ENCODE assay signal across 7 cellular contexts in the genomic region with DNA sequence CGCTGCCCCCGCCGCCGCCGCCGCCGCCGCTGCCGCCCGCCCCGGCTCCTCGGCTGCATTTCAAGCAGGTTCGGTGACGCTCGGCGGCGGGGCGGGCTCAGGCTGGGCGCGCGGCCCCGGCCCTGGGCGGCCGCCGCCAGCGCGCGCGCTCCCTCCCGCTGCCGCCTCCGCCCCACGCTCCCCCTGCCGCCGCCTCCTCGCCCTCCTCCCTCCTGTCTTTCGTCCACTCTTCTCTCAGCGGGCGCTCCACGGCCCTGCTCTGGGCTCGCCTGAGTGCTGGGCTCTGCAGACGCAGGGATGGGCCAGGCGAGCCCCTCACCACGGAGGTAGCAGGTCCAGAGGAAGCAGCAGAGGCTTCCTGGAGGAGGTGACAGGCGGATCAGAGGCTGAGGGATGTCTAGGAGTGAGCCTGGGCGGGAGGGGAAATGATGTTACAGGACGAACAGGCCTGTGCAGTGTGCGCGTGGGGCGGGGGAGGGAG. TPM values are rescaled to one million over a fixed set of nuclear protein-coding genes. Genes with fewer than 3 reads are reported as not detected.
DNase-seq lines count a peak whose midpoint lies in the region; ATAC-seq and TF ChIP-seq lines count a peak whose summit lies in the region.

Gene LRP8 (minus strand): TSS at position 62 of the 481 bp plus-strand sequence. CDS start 158 bp downstream, outside the sequence.

- no peak for TF ChIP-seq CTCF in kidney epithelial cell (IDR thresholded peaks at IDR 0.05; ENCODE audit: insufficient read depth, low read length, poor library complexity, severe bottlenecking)

- peak; percentile 44 for ATAC-seq in GM18505 (IDR thresholded peaks at IDR 0.05; ENCODE audit: unreplicated experiment)
- ATAC-seq in HG02870 (IDR thresholded peaks at IDR 0.05; ENCODE audit: unreplicated experiment) = peak; percentile 32
- ATAC-seq in central memory CD8-positive, alpha-beta T cell (replicated peaks; ENCODE audit: extremely low read depth, poor library complexity, severe bottlenecking) = peak; percentile 53

- DNase-seq in NCI-H2171 (lab: John Stamatoyannopoulos, UW) (peak; percentile 63), kidney epithelial cell (ENCODE audit: low read depth) (no peak)
- peak; percentile 57 to 74 (median 64) for DNase-seq in activated CD4-positive, CD25-positive, alpha-beta regulatory T cell (lab: John Stamatoyannopoulos, UW)
- DNase-seq in central memory CD8-positive, alpha-beta T cell (ENCODE audit: low spot score in 2 of 2) = peak; percentile 53 to 57
- peak; percentile 79 for DNase-seq in stimulated activated CD4-positive, alpha-beta T cell treated with anti-CD3 and anti-CD28 coated beads, Interleukin-1b, Interleukin-23, amount 100 ng/mL, for 48 hours

- H3K36me3 ChIP-seq in kidney epithelial cell (ENCODE audit: control insufficient read depth, insufficient read depth, low read length) = peaks cover 1% of the 10 kb centered on the region

- H3K4me1 Mint-ChIP-seq in central memory CD8-positive, alpha-beta T cell = peaks cover 28% of the 10 kb centered on the region

- H3K4me3 ChIP-seq in kidney epithelial cell (ENCODE audit: low read depth, low read length) = peak within 1 kb of the TSS; percentile 59

- TF ChIP-seq POLR2A in GM18505 (IDR thresholded peaks at IDR 0.05; ENCODE audit: borderline replicate concordance, extremely low read depth, insufficient read depth, insufficient read length) = peak; percentile 53

- peak within 1 kb of the TSS; percentile 41 for H3K27ac Mint-ChIP-seq in central memory CD8-positive, alpha-beta T cell (ENCODE audit: low read depth)

- no peaks in the 10 kb centered on the region for H3K27me3 Mint-ChIP-seq in central memory CD8-positive, alpha-beta T cell

- peaks cover 4% of the 10 kb centered on the region for H3K36me3 Mint-ChIP-seq in central memory CD8-positive, alpha-beta T cell (ENCODE audit: insufficient read depth)

- H3K27me3 ChIP-seq in kidney epithelial cell (ENCODE audit: control insufficient read depth, insufficient read depth, low read length) = no peaks in the 10 kb centered on the region

- H3K9me3 Mint-ChIP-seq in central memory CD8-positive, alpha-beta T cell = no peaks in the 10 kb centered on the region

- peak within 1 kb of the TSS; percentile 93 for H3K4me3 Mint-ChIP-seq in central memory CD8-positive, alpha-beta T cell

RNA-seq across cellular contexts. Expression of gene LRP8, which starts in this region (rescaled TPM):
- total RNA-seq in kidney epithelial cell = 7.5 and 9.5 TPM in 2 replicates
